ENCODE assay signal across 1 cellular context in the genomic region with DNA sequence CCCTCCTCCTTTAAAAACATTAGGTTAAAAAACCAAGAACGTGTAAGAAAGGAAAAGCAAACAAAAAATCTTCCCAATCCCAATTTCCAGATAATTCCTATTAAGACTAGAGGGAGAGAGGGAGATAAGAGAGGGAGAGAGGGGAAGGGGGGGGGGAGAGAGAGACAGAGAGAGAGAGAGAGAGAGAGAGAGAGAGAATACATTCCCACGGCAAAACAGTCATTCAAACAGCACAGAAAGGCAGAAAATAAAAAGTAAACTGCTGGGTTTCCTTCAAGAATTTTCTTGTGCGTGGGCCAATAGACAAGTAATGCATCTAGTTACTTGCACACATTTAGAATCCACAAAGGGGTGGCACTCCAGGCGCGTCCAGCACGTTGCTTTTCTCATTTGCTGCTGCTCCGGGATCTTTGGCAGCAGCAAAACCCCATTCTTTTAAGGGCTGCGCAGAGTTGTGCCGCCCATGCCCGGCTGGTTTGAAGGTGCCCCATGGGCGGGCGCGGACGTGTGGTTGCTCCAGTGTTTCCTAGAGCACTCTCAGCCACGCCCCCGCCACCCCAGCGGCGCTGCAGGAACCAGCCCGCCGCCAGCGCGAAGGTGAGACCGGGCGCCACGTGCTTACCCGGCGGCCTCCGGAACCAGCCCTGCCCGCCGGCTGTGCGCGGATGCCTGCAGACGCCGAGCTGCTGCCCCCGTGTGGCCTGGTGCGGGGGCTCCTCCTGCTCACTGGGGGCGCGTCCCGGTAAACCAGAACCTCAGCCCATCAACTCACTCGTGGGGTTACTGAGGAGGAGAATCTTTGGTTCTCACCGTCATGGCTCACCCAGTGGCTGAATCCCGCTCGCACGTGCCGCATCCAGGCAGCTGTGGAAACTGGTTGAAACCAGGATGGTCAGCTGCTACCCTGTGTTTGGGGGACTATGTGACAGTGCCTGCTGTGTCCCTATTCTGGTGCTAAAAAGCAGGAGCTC.
A peak's percentile ranks its signal among the peaks of the same experiment; 100 is the strongest.
TF ChIP-seq lines count a peak whose summit lies in the region.

No MANE protein-coding gene starts in this region.

TF ChIP-seq in HepG2, 621 proteins besides CTCF, POLR2A, EP300 and RAD21 (continued from another document and continues in another):
- peak; percentile 90; the same call in 1 of the 2 replicates for TF ChIP-seq ARID2 (CRISPR knock-in tag; IDR thresholded peaks at IDR 0.05; ENCODE audit: borderline replicate concordance)
- TF ChIP-seq NCOR1 (IDR thresholded peaks at IDR 0.05; ENCODE audit: borderline replicate concordance, low read length), result no peak
- TF ChIP-seq, protein P1, sequence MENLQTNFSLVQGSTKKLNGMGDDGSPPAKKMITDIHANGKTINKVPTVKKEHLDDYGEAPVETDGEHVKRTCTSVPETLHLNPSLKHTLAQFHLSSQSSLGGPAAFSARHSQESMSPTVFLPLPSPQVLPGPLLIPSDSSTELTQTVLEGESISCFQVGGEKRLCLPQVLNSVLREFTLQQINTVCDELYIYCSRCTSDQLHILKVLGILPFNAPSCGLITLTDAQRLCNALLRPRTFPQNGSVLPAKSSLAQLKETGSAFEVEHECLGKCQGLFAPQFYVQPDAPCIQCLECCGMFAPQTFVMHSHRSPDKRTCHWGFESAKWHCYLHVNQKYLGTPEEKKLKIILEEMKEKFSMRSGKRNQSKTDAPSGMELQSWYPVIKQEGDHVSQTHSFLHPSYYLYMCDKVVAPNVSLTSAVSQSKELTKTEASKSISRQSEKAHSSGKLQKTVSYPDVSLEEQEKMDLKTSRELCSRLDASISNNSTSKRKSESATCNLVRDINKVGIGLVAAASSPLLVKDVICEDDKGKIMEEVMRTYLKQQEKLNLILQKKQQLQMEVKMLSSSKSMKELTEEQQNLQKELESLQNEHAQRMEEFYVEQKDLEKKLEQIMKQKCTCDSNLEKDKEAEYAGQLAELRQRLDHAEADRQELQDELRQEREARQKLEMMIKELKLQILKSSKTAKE (CRISPR knock-in tag; IDR thresholded peaks at IDR 0.05; ENCODE audit: borderline replicate concordance), result peak; percentile 81; the same call in 1 of the 2 replicates
- peak; percentile 99 for TF ChIP-seq REL (CRISPR knock-in tag; conservative IDR thresholded peaks at IDR 0.05)
- peak; percentile 38; the same call in 1 of the 2 replicates for TF ChIP-seq CHD2 (IDR thresholded peaks at IDR 0.05; ENCODE audit: low read depth, low read length)
- TF ChIP-seq KDM4B (CRISPR knock-in tag; IDR thresholded peaks at IDR 0.05), result no peak
- TF ChIP-seq, protein P2, sequence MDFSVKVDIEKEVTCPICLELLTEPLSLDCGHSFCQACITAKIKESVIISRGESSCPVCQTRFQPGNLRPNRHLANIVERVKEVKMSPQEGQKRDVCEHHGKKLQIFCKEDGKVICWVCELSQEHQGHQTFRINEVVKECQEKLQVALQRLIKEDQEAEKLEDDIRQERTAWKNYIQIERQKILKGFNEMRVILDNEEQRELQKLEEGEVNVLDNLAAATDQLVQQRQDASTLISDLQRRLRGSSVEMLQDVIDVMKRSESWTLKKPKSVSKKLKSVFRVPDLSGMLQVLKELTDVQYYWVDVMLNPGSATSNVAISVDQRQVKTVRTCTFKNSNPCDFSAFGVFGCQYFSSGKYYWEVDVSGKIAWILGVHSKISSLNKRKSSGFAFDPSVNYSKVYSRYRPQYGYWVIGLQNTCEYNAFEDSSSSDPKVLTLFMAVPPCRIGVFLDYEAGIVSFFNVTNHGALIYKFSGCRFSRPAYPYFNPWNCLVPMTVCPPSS (IDR thresholded peaks at IDR 0.05), result no peak
- peak; percentile 96 for TF ChIP-seq SAP130 (CRISPR knock-in tag; IDR thresholded peaks at IDR 0.05; ENCODE audit: low read depth)
- TF ChIP-seq ARNT (IDR thresholded peaks at IDR 0.05), result no peak
- TF ChIP-seq, protein P3, sequence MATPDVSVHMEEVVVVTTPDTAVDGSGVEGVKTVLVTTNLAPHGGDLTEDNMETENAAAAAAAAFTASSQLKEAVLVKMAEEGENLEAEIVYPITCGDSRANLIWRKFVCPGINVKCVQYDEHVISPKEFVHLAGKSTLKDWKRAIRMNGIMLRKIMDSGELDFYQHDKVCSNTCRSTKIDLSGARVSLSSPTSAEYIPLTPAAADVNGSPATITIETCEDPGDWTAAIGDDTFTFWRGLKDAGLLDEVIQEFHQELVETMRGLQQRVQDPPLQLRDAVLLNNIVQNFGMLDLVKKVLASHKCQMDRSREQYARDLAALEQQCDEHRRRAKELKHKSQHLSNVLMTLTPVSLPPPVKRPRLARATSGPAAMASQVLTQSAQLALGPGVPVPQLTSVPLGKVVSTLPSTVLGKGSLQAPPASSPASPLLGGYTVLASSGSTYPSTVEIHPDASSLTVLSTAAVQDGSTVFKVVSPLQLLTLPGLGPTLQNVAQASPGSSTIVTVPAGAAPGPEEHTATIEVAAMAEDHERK (CRISPR knock-in tag; IDR thresholded peaks at IDR 0.05; ENCODE audit: low read depth), result no peak
- peak; percentile 94 for TF ChIP-seq HOXA3 (CRISPR knock-in tag; IDR thresholded peaks at IDR 0.05)
- TF ChIP-seq KLF11 (CRISPR knock-in tag; IDR thresholded peaks at IDR 0.05), result peak; percentile 96
- no peak for TF ChIP-seq PHB2 (IDR thresholded peaks at IDR 0.05; ENCODE audit: partially characterized antibody)
- TF ChIP-seq, protein P4, sequence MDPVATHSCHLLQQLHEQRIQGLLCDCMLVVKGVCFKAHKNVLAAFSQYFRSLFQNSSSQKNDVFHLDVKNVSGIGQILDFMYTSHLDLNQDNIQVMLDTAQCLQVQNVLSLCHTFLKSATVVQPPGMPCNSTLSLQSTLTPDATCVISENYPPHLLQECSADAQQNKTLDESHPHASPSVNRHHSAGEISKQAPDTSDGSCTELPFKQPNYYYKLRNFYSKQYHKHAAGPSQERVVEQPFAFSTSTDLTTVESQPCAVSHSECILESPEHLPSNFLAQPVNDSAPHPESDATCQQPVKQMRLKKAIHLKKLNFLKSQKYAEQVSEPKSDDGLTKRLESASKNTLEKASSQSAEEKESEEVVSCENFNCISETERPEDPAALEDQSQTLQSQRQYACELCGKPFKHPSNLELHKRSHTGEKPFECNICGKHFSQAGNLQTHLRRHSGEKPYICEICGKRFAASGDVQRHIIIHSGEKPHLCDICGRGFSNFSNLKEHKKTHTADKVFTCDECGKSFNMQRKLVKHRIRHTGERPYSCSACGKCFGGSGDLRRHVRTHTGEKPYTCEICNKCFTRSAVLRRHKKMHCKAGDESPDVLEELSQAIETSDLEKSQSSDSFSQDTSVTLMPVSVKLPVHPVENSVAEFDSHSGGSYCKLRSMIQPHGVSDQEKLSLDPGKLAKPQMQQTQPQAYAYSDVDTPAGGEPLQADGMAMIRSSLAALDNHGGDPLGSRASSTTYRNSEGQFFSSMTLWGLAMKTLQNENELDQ (CRISPR knock-in tag; IDR thresholded peaks at IDR 0.05; ENCODE audit: borderline replicate concordance), result 0 out of 2 replicates have a peak, but pooled peaks have one; percentile 77
- TF ChIP-seq ZNF331 (CRISPR knock-in tag; IDR thresholded peaks at IDR 0.05), result peak; percentile 96
- TF ChIP-seq PAWR (CRISPR knock-in tag; IDR thresholded peaks at IDR 0.05; ENCODE audit: borderline replicate concordance), result peak; percentile 86; the same call in 1 of the 2 replicates
- TF ChIP-seq ZNF781 (CRISPR knock-in tag; IDR thresholded peaks at IDR 0.05; ENCODE audit: borderline replicate concordance, not compliant biosample characterization), result no peak
- peak; percentile 81 for TF ChIP-seq POGZ (CRISPR knock-in tag; IDR thresholded peaks at IDR 0.05)
- TF ChIP-seq, protein P5, sequence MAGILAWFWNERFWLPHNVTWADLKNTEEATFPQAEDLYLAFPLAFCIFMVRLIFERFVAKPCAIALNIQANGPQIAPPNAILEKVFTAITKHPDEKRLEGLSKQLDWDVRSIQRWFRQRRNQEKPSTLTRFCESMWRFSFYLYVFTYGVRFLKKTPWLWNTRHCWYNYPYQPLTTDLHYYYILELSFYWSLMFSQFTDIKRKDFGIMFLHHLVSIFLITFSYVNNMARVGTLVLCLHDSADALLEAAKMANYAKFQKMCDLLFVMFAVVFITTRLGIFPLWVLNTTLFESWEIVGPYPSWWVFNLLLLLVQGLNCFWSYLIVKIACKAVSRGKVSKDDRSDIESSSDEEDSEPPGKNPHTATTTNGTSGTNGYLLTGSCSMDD (CRISPR knock-in tag; IDR thresholded peaks at IDR 0.05), result peak; percentile 81; the same call in 1 of the 2 replicates
- TF ChIP-seq ZMYM3 (CRISPR knock-in tag; IDR thresholded peaks at IDR 0.05), result no peak
- TF ChIP-seq, protein P6, sequence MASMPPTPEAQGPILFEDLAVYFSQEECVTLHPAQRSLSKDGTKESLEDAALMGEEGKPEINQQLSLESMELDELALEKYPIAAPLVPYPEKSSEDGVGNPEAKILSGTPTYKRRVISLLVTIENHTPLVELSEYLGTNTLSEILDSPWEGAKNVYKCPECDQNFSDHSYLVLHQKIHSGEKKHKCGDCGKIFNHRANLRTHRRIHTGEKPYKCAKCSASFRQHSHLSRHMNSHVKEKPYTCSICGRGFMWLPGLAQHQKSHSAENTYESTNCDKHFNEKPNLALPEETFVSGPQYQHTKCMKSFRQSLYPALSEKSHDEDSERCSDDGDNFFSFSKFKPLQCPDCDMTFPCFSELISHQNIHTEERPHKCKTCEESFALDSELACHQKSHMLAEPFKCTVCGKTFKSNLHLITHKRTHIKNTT (CRISPR knock-in tag; IDR thresholded peaks at IDR 0.05), result no peak
- TF ChIP-seq SYNCRIP (IDR thresholded peaks at IDR 0.05; ENCODE audit: insufficient read depth, low read depth, low read length), result no peak
- TF ChIP-seq SRF (IDR thresholded peaks at IDR 0.05; ENCODE audit: low read depth, low read length), result no peak
- TF ChIP-seq, protein P7, sequence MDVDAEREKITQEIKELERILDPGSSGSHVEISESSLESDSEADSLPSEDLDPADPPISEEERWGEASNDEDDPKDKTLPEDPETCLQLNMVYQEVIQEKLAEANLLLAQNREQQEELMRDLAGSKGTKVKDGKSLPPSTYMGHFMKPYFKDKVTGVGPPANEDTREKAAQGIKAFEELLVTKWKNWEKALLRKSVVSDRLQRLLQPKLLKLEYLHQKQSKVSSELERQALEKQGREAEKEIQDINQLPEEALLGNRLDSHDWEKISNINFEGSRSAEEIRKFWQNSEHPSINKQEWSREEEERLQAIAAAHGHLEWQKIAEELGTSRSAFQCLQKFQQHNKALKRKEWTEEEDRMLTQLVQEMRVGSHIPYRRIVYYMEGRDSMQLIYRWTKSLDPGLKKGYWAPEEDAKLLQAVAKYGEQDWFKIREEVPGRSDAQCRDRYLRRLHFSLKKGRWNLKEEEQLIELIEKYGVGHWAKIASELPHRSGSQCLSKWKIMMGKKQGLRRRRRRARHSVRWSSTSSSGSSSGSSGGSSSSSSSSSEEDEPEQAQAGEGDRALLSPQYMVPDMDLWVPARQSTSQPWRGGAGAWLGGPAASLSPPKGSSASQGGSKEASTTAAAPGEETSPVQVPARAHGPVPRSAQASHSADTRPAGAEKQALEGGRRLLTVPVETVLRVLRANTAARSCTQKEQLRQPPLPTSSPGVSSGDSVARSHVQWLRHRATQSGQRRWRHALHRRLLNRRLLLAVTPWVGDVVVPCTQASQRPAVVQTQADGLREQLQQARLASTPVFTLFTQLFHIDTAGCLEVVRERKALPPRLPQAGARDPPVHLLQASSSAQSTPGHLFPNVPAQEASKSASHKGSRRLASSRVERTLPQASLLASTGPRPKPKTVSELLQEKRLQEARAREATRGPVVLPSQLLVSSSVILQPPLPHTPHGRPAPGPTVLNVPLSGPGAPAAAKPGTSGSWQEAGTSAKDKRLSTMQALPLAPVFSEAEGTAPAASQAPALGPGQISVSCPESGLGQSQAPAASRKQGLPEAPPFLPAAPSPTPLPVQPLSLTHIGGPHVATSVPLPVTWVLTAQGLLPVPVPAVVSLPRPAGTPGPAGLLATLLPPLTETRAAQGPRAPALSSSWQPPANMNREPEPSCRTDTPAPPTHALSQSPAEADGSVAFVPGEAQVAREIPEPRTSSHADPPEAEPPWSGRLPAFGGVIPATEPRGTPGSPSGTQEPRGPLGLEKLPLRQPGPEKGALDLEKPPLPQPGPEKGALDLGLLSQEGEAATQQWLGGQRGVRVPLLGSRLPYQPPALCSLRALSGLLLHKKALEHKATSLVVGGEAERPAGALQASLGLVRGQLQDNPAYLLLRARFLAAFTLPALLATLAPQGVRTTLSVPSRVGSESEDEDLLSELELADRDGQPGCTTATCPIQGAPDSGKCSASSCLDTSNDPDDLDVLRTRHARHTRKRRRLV (CRISPR knock-in tag; IDR thresholded peaks at IDR 0.05), result no peak
- no peak for TF ChIP-seq NR2F1 (CRISPR knock-in tag; IDR thresholded peaks at IDR 0.05)
- TF ChIP-seq RBM22 (optimal IDR thresholded peaks at IDR 0.05; ENCODE audit: low read length), result no peak
- TF ChIP-seq, protein P8, sequence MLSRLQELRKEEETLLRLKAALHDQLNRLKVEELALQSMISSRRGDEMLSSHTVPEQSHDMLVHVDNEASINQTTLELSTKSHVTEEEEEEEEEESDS (CRISPR knock-in tag; IDR thresholded peaks at IDR 0.05; ENCODE audit: borderline replicate concordance), result peak; percentile 96
- TF ChIP-seq, protein P9, sequence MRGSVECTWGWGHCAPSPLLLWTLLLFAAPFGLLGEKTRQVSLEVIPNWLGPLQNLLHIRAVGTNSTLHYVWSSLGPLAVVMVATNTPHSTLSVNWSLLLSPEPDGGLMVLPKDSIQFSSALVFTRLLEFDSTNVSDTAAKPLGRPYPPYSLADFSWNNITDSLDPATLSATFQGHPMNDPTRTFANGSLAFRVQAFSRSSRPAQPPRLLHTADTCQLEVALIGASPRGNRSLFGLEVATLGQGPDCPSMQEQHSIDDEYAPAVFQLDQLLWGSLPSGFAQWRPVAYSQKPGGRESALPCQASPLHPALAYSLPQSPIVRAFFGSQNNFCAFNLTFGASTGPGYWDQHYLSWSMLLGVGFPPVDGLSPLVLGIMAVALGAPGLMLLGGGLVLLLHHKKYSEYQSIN (CRISPR knock-in tag; IDR thresholded peaks at IDR 0.05; ENCODE audit: borderline replicate concordance), result no peak
- TF ChIP-seq KLF15 (CRISPR knock-in tag; IDR thresholded peaks at IDR 0.05; ENCODE audit: borderline replicate concordance), result peak; percentile 97; the same call in 1 of the 2 replicates
- peak; percentile 99 for TF ChIP-seq SALL1 (CRISPR knock-in tag; IDR thresholded peaks at IDR 0.05)
- TF ChIP-seq ZNF34 (CRISPR knock-in tag; IDR thresholded peaks at IDR 0.05; ENCODE audit: borderline replicate concordance), result no peak
- TF ChIP-seq, protein P10, sequence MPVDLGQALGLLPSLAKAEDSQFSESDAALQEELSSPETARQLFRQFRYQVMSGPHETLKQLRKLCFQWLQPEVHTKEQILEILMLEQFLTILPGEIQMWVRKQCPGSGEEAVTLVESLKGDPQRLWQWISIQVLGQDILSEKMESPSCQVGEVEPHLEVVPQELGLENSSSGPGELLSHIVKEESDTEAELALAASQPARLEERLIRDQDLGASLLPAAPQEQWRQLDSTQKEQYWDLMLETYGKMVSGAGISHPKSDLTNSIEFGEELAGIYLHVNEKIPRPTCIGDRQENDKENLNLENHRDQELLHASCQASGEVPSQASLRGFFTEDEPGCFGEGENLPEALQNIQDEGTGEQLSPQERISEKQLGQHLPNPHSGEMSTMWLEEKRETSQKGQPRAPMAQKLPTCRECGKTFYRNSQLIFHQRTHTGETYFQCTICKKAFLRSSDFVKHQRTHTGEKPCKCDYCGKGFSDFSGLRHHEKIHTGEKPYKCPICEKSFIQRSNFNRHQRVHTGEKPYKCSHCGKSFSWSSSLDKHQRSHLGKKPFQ (CRISPR knock-in tag; IDR thresholded peaks at IDR 0.05; ENCODE audit: insufficient replicate concordance), result peak; percentile 94
- TF ChIP-seq, protein P11, sequence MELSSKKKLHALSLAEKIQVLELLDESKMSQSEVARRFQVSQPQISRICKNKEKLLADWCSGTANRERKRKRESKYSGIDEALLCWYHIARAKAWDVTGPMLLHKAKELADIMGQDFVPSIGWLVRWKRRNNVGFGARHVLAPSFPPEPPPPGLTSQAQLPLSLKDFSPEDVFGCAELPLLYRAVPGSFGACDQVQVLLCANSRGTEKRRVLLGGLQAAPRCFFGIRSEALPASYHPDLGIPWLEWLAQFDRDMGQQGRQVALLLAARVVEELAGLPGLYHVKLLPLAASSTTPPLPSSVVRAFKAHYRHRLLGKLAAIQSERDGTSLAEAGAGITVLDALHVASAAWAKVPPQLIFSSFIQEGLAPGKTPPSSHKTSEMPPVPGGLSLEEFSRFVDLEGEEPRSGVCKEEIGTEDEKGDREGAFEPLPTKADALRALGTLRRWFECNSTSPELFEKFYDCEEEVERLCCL (CRISPR knock-in tag; IDR thresholded peaks at IDR 0.05; ENCODE audit: borderline replicate concordance), result no peak
- TF ChIP-seq KDM5B (CRISPR knock-in tag; IDR thresholded peaks at IDR 0.05; ENCODE audit: borderline replicate concordance), result peak; percentile 98
